In genomic region chr18:77086656-77087390, GRCh38 we compare ENCODE assay signal across 9 cellular contexts. TPM values are rescaled to one million over a fixed set of nuclear protein-coding genes. Genes with fewer than 3 reads are reported as not detected.
A peak's percentile ranks its signal among the peaks of the same experiment; 100 is the strongest.
DNase-seq lines count a peak whose midpoint lies in the region; ATAC-seq lines count a peak whose summit lies in the region.
"Had no signal": no experiment of that assay in that cellular context is flagged by ENCODE, and none has a peak within 500 bp of the region (broad histone marks: within the 10 kb centered on the region; RNA-seq: fewer than 3 reads in every experiment).

No MANE protein-coding gene starts in this region.

- H3K56ac ChIP-seq in mesendoderm (ENCODE audit: low read length) = no peak overlapping the region

- peak overlapping the region; percentile 82 for H3K27ac Mint-ChIP-seq in T-helper 17 cell

- peaks cover 2% of the 10 kb centered on the region for H3K79me1 ChIP-seq in mesendoderm (ENCODE audit: low read length)

- H3K4me1 Mint-ChIP-seq in T-helper 17 cell = peaks cover 48% of the 10 kb centered on the region

- no peak overlapping the region for H3K4ac ChIP-seq in mesendoderm (ENCODE audit: low read depth, low read length)

- no peak overlapping the region for H3K9ac ChIP-seq in mesendoderm (ENCODE audit: low read length)

- H3K4me3 ChIP-seq in esophagus (ENCODE audit: low read depth in 1 of 2, low read length in 2 of 2) = peak overlapping the region in 1 of 2 donors; percentile 36
- H3K4me3 ChIP-seq in mesendoderm (ENCODE audit: low read length) = no peak overlapping the region

- no peaks in the 10 kb centered on the region for H3K27me3 Mint-ChIP-seq in T-helper 17 cell

- no peak overlapping the region for H4K8ac ChIP-seq in mesendoderm (ENCODE audit: low read depth, low read length)

- H2BK120ac ChIP-seq in mesendoderm (ENCODE audit: low read depth, low read length) = no peak overlapping the region

- H3K4me3 Mint-ChIP-seq in T-helper 17 cell = no peak overlapping the region

- ATAC-seq in T-helper 17 cell (no peak), HG03159 (IDR thresholded peaks at IDR 0.05; ENCODE audit: unreplicated experiment) (no peak), GM18511 (IDR thresholded peaks at IDR 0.05; ENCODE audit: unreplicated experiment) (no peak)

- H3K36me3 ChIP-seq in esophagus (ENCODE audit: control insufficient read depth in 2 of 2, insufficient read depth in 2 of 2, low read length in 1 of 2) = peaks cover 0 to 4% of the 10 kb centered on the region in 2 donors
- no peaks in the 10 kb centered on the region for H3K36me3 ChIP-seq in mesendoderm (ENCODE audit: control insufficient read depth, insufficient read depth, low read length)

- DNase-seq in T-helper 17 cell = no peak
- DNase-seq in mesendoderm = no peak
- DNase-seq in superior temporal gyrus (ENCODE audit: extremely low spot score) = peak; percentile 60
- DNase-seq in NCI-H2196 treated with DMSO at 0.1 percent for 48 hours (lab: John Stamatoyannopoulos, UW; ENCODE audit: unreplicated experiment) = no peak
- DNase-seq in GM19238 (ENCODE audit: insufficient read length, low spot score) = no peak
- DNase-seq: activated naive CD4-positive, alpha-beta T cell treated with anti-CD3 and anti-CD28 coated beads, Interleukin-2, amount 50 U/mL, for 16 hours had no signal

- peaks cover 0 to 16% of the 10 kb centered on the region in 2 donors for H3K4me1 ChIP-seq in esophagus (ENCODE audit: control insufficient read depth in 2 of 2, insufficient read depth in 2 of 2, low read length in 1 of 2)
- peaks cover 4% of the 10 kb centered on the region for H3K4me1 ChIP-seq in mesendoderm (ENCODE audit: control insufficient read depth, low read depth, low read length)

- no peak overlapping the region for H3K23ac ChIP-seq in mesendoderm (ENCODE audit: low read length)

- no peak overlapping the region for H2BK15ac ChIP-seq in mesendoderm (replicated peaks; ENCODE audit: low read depth)

- WGBS in esophagus, 2 donors = 26 to 42% methylated on average over 25 of the region's 25 CpGs
- WGBS in mesendoderm (ENCODE audit: extremely low coverage, insufficient coverage, low lambda C conversion rate) = no CpG with 5 or more reads among the region's 25 CpGs

- no peak overlapping the region for H3K18ac ChIP-seq in mesendoderm (ENCODE audit: low read length)

- no peak overlapping the region for H2BK5ac ChIP-seq in mesendoderm (ENCODE audit: low read length)

- H3K4me2 ChIP-seq in mesendoderm (ENCODE audit: low read length) = peak overlapping the region; percentile 51

- H4K5ac ChIP-seq in mesendoderm (ENCODE audit: low read length) = no peak overlapping the region

- H3K27me3 ChIP-seq in esophagus (ENCODE audit: control insufficient read depth in 1 of 2, insufficient read depth in 2 of 2, low read length in 2 of 2) = no peaks in the 10 kb centered on the region
- H3K27me3 ChIP-seq in mesendoderm (ENCODE audit: insufficient read depth, low read length, poor library complexity) = no peaks in the 10 kb centered on the region

- H3K27ac ChIP-seq in esophagus (ENCODE audit: low read depth in 2 of 2, low read length in 1 of 2) (peak overlapping the region; percentile 26 to 52), mesendoderm (ENCODE audit: low read depth, low read length) (no peak overlapping the region)

- H3K36me3 Mint-ChIP-seq in T-helper 17 cell (ENCODE audit: low read depth) = peaks cover 5% of the 10 kb centered on the region

- H3K79me2 ChIP-seq in mesendoderm (ENCODE audit: control insufficient read depth, insufficient read depth, low read length) = no peaks in the 10 kb centered on the region

- H3K9me3 ChIP-seq in T-helper 17 cell (ENCODE audit: control insufficient read depth, low read length, poor library complexity, severe bottlenecking) = no peaks in the 10 kb centered on the region
- H3K9me3 ChIP-seq in esophagus (ENCODE audit: control insufficient read depth in 2 of 2, insufficient read depth in 1 of 2, low read depth in 1 of 2, low read length in 1 of 2) = no peaks in the 10 kb centered on the region

- H2AK5ac ChIP-seq in mesendoderm (ENCODE audit: low read length) = no peak overlapping the region

RNA-seq across cellular contexts. Expression of gene MBP, which starts 45.8 kb away (rescaled TPM):
- total RNA-seq in T-helper 17 cell = 100 to 1,000 TPM in 1 of 2 donors, 10 to 100 TPM in 1; 97.7 to 127 TPM
- 10 to 100 TPM in 1 of 2 donors, 1 to 10 TPM in 1; 9.7 to 10.8 TPM for polyA plus RNA-seq in esophagus
- polyA plus RNA-seq in mesendoderm (2013, experiment 1 of 2) = 5.9 TPM
- polyA plus RNA-seq in mesendoderm (2013, experiment 2 of 2) = 6.3 TPM
